Comparison of ENCODE assay signal across 10 cellular contexts in genomic region chr7:138170959-138171703, GRCh38.
DNase-seq lines count a peak whose midpoint lies in the region; ATAC-seq and TF ChIP-seq lines count a peak whose summit lies in the region.
"Had no signal": no experiment of that assay in that cellular context is flagged by ENCODE, and none has a peak within 500 bp of the region (broad histone marks: within the 10 kb centered on the region; RNA-seq: fewer than 3 reads in every experiment).

No MANE protein-coding gene starts in this region.

- no peaks in the 10 kb centered on the region for H3F3A ChIP-seq in GM23248 (ENCODE audit: insufficient read depth)

- POLR2A ChIA-PET in A673 (lab: Charles Lee; ENCODE audit: low non-redundant PET), result no interaction called here

- CTCF ChIA-PET in A673 (lab: Charles Lee), result no interaction called here

- peak overlapping the region; percentile 27; the same call in 1 of the 2 replicates for H3K27ac ChIP-seq in VCaP
- H3K27ac ChIP-seq in GM23248, result no peak overlapping the region
- no peak overlapping the region for H3K27ac ChIP-seq in A673 (ENCODE audit: low read depth, low read length, poor library complexity, severe bottlenecking)
- H3K27ac ChIP-seq: body of pancreas, vagina had no signal

- BruUV-seq in A673 (replicated peaks; lab: Mats Ljungman, UMichigan), result no TSS peak

- in situ Hi-C loops in GM23248 (cut with MboI), result loop anchor here (25.0 kb wide), 1 partner anchor 566 kb away; no protein-coding TSS in a partner anchor

- peak; percentile 97 for ATAC-seq in GM19452 (IDR thresholded peaks at IDR 0.05; ENCODE audit: unreplicated experiment)
- ATAC-seq in HG03039 (IDR thresholded peaks at IDR 0.05; ENCODE audit: unreplicated experiment), result peak; percentile 92
- ATAC-seq: body of pancreas had no signal

- no peaks in the 10 kb centered on the region for H3K9me3 ChIP-seq in GM23248 (ENCODE audit: low read depth)
- no peaks in the 10 kb centered on the region for H3K9me3 ChIP-seq in A673 (ENCODE audit: low read depth, low read length, poor library complexity, severe bottlenecking)
- H3K9me3 ChIP-seq: body of pancreas, vagina had no signal

- peak; percentile 18 for DNase-seq in GM10266 (ENCODE audit: extremely low spot score)
- DNase-seq in GM23248, result no peak
- no peak for DNase-seq in A673 (ENCODE audit: low spot score)
- DNase-seq in cerebellar cortex (ENCODE audit: low spot score), result no peak
- no peak for DNase-seq in DMS114 treated with DMSO at 0.1 percent for 48 hours (lab: John Stamatoyannopoulos, UW; ENCODE audit: unreplicated experiment)
- DNase-seq: body of pancreas had no signal

- H3K27me3 ChIP-seq in GM23248 (replicated peaks; ENCODE audit: insufficient read depth), result no peaks in the 10 kb centered on the region
- H3K27me3 ChIP-seq in A673 (replicated peaks; ENCODE audit: insufficient read depth, low read depth, low read length, poor library complexity), result no peaks in the 10 kb centered on the region
- H3K27me3 ChIP-seq: body of pancreas, vagina had no signal

- 39 to 42% methylated on average over 7 of the region's 7 CpGs for WGBS in GM23248 (ENCODE audit: low coverage in 1 of 2, low lambda C conversion rate in 2 of 2, missing lambda C conversion rate in 2 of 2), 2 experiments

- no peak overlapping the region for H3K4me2 ChIP-seq in GM23248 (ENCODE audit: unreplicated experiment)

- TF ChIP-seq CTCF in GM10266 (IDR thresholded peaks at IDR 0.05; ENCODE audit: control insufficient read depth, insufficient read depth, low read depth, missing control alignments) (no peak), VCaP (conservative IDR thresholded peaks at IDR 0.05) (no peak), A673 (conservative IDR thresholded peaks at IDR 0.05; ENCODE audit: low read depth, low read length) (no peak)

- no peak overlapping the region for H2AFZ ChIP-seq in GM23248

- no peak overlapping the region for H3K9ac ChIP-seq in GM23248

- H3K4me3 ChIP-seq in GM23248, result no peak overlapping the region
- H3K4me3 ChIP-seq in A673 (ENCODE audit: low read depth, low read length, poor library complexity, severe bottlenecking), result no peak overlapping the region
- H3K4me3 ChIP-seq: body of pancreas, vagina had no signal

- no peaks in the 10 kb centered on the region for H3K4me1 ChIP-seq in GM23248 (ENCODE audit: insufficient read depth)
- H3K4me1 ChIP-seq in A673 (ENCODE audit: insufficient read depth, low read length, poor library complexity, severe bottlenecking), result no peaks in the 10 kb centered on the region
- H3K4me1 ChIP-seq: body of pancreas, vagina had no signal

- no peaks in the 10 kb centered on the region for H3K79me2 ChIP-seq in GM23248 (ENCODE audit: insufficient read depth)

- H4K20me1 ChIP-seq in GM23248 (ENCODE audit: insufficient read depth), result no peaks in the 10 kb centered on the region

- H3K9me2 ChIP-seq in GM23248 (ENCODE audit: insufficient read depth), result no peaks in the 10 kb centered on the region

- intact Hi-C loops in A673 (cut with micrococcal nuclease; ENCODE audit: unreplicated experiment), result no loop called here

- H3K36me3 ChIP-seq in GM23248 (ENCODE audit: low read depth) (no peaks in the 10 kb centered on the region), A673 (ENCODE audit: insufficient read depth, low read length, poor library complexity, severe bottlenecking) (no peaks in the 10 kb centered on the region)
- H3K36me3 ChIP-seq: vagina had no signal
